Comparison of ENCODE assay signal across 11 cellular contexts in genomic region chr10:100349087-100349486, GRCh38. TPM values are rescaled to one million over a fixed set of nuclear protein-coding genes. Genes with fewer than 3 reads are reported as not detected.
DNase-seq lines count a peak whose midpoint lies in the region; ATAC-seq and TF ChIP-seq lines count a peak whose summit lies in the region.
"Had no signal": no experiment of that assay in that cellular context is flagged by ENCODE, and none has a peak within 500 bp of the region (broad histone marks: within the 10 kb centered on the region; RNA-seq: fewer than 3 reads in every experiment).

No MANE protein-coding gene starts in this region.

- peak overlapping the region; percentile 96 for H3K4me3 Mint-ChIP-seq in Calu3 (ENCODE audit: low read depth, unreplicated experiment)
- H3K4me3 Mint-ChIP-seq in dendritic cell treated with granulocyte-macrophage colony-stimulating factor and Interleukin-4, amounts not matched to agents 40 ng/mL and 50 ng/mL, for 4 days = peak overlapping the region; percentile 80
- peak overlapping the region; percentile 47 for H3K4me3 Mint-ChIP-seq in natural killer cell treated with Interleukin-12 subunit alpha and Interleukin-12 subunit beta and Interleukin-15 and Interleukin-18, amount 100 ng/mL, for 72 hours

- H3K27me3 ChIP-seq in tibial artery = no peaks in the 10 kb centered on the region

- no peak for ATAC-seq in natural killer cell treated with Interleukin-12 subunit alpha and Interleukin-12 subunit beta and Interleukin-15 and Interleukin-18, amount 100 ng/mL, for 72 hours
- ATAC-seq in GM21526 (IDR thresholded peaks at IDR 0.05; ENCODE audit: low FRiP score, unreplicated experiment) (no peak), HG02884 (IDR thresholded peaks at IDR 0.05; ENCODE audit: unreplicated experiment) (no peak)

- CTCF ChIA-PET in Calu3 (lab: Charles Lee) = interaction anchor here (0.6 kb wide), 1 partner anchor 44 kb away, joined by 3 read pairs; no protein-coding TSS in a partner anchor

- TF ChIP-seq CTCF in Calu3 (IDR thresholded peaks at IDR 0.05; ENCODE audit: unreplicated experiment) (no peak), NB4 (IDR thresholded peaks at IDR 0.05; ENCODE audit: low read depth, low read length) (no peak), tibial artery (IDR thresholded peaks at IDR 0.05) (no peak)

- H3K27ac ChIP-seq in tibial artery = no peak overlapping the region
- H3K27ac ChIP-seq: coronary artery had no signal

- H3K4me3 ChIP-seq in NB4 (ENCODE audit: low read depth, low read length) (peak overlapping the region; percentile 94), tibial artery (no peak overlapping the region)

- peaks cover 0 to 14% (median 0%) of the 10 kb centered on the region in 3 donors for H3K36me3 ChIP-seq in tibial artery

- H3K9me3 ChIP-seq in tibial artery = no peaks in the 10 kb centered on the region

- DNase-seq in Calu3 (no peak), NB4 (ENCODE audit: low read depth) (no peak), Ammon's horn (ENCODE audit: low spot score) (no peak), tibial artery (no peak)
- no peak for DNase-seq in natural killer cell treated with Interleukin-12 subunit alpha and Interleukin-12 subunit beta and Interleukin-15 and Interleukin-18, amount 100 ng/mL, for 72 hours (ENCODE audit: low spot score)
- DNase-seq: SW 1271 had no signal

- peaks cover 43% of the 10 kb centered on the region for H3K4me1 Mint-ChIP-seq in Calu3 (ENCODE audit: low read depth, unreplicated experiment)
- H3K4me1 Mint-ChIP-seq in dendritic cell treated with granulocyte-macrophage colony-stimulating factor and Interleukin-4, amounts not matched to agents 40 ng/mL and 50 ng/mL, for 4 days (ENCODE audit: low read depth) = peaks cover 75% of the 10 kb centered on the region
- H3K4me1 Mint-ChIP-seq in natural killer cell treated with Interleukin-12 subunit alpha and Interleukin-12 subunit beta and Interleukin-15 and Interleukin-18, amount 100 ng/mL, for 72 hours (ENCODE audit: low read depth in 2 of 2) = peaks cover 35 to 39% of the 10 kb centered on the region in 2 donors

- no peak for TF ChIP-seq POLR2A in NB4 (IDR thresholded peaks at IDR 0.05; ENCODE audit: extremely low read depth, insufficient read length)

- BruUV-seq in Calu3 (replicated peaks; lab: Mats Ljungman, UMichigan) = no TSS peak

- intact Hi-C loops in Calu3 (cut with micrococcal nuclease; ENCODE audit: unreplicated experiment) = no loop called here
- intact Hi-C loops in dendritic cell treated with granulocyte-macrophage colony-stimulating factor and Interleukin-4, amounts not matched to agents 40 ng/mL and 50 ng/mL, for 4 days (cut with micrococcal nuclease) = no loop called here
- intact Hi-C loops in tibial artery (cut with DNase I; ENCODE audit: low total_unique reads) = no loop called here

- H3K27ac Mint-ChIP-seq in Calu3 (ENCODE audit: unreplicated experiment) = no peak overlapping the region
- H3K27ac Mint-ChIP-seq in dendritic cell treated with granulocyte-macrophage colony-stimulating factor and Interleukin-4, amounts not matched to agents 40 ng/mL and 50 ng/mL, for 4 days = no peak overlapping the region
- peak overlapping the region in 1 of 2 donors; percentile 24 for H3K27ac Mint-ChIP-seq in natural killer cell treated with Interleukin-12 subunit alpha and Interleukin-12 subunit beta and Interleukin-15 and Interleukin-18, amount 100 ng/mL, for 72 hours

- H3K9me3 Mint-ChIP-seq in Calu3 (ENCODE audit: low read depth, unreplicated experiment) = no peaks in the 10 kb centered on the region
- no peaks in the 10 kb centered on the region for H3K9me3 Mint-ChIP-seq in dendritic cell treated with granulocyte-macrophage colony-stimulating factor and Interleukin-4, amounts not matched to agents 40 ng/mL and 50 ng/mL, for 4 days
- no peaks in the 10 kb centered on the region for H3K9me3 Mint-ChIP-seq in natural killer cell treated with Interleukin-12 subunit alpha and Interleukin-12 subunit beta and Interleukin-15 and Interleukin-18, amount 100 ng/mL, for 72 hours

- H3K36me3 Mint-ChIP-seq in Calu3 (ENCODE audit: insufficient read depth, unreplicated experiment) = peaks cover 84% of the 10 kb centered on the region
- peaks cover 72% of the 10 kb centered on the region for H3K36me3 Mint-ChIP-seq in dendritic cell treated with granulocyte-macrophage colony-stimulating factor and Interleukin-4, amounts not matched to agents 40 ng/mL and 50 ng/mL, for 4 days (ENCODE audit: low read depth)
- peaks cover 19% of the 10 kb centered on the region for H3K36me3 Mint-ChIP-seq in natural killer cell treated with Interleukin-12 subunit alpha and Interleukin-12 subunit beta and Interleukin-15 and Interleukin-18, amount 100 ng/mL, for 72 hours

- H3K4me1 ChIP-seq in tibial artery = peaks cover 0 to 20% (median 11%) of the 10 kb centered on the region in 4 donors

- H3K27me3 Mint-ChIP-seq in Calu3 (ENCODE audit: unreplicated experiment) = no peaks in the 10 kb centered on the region
- peaks cover 22% of the 10 kb centered on the region for H3K27me3 Mint-ChIP-seq in dendritic cell treated with granulocyte-macrophage colony-stimulating factor and Interleukin-4, amounts not matched to agents 40 ng/mL and 50 ng/mL, for 4 days
- peaks cover 0 to 6% of the 10 kb centered on the region in 2 donors for H3K27me3 Mint-ChIP-seq in natural killer cell treated with Interleukin-12 subunit alpha and Interleukin-12 subunit beta and Interleukin-15 and Interleukin-18, amount 100 ng/mL, for 72 hours

RNA-seq across cellular contexts. Expression of gene SCD, which starts 2.1 kb away (rescaled TPM):
- 173 and 225 TPM in 2 replicates for total RNA-seq in Calu3 (2022)
- total RNA-seq in natural killer cell treated with Interleukin-12 subunit alpha and Interleukin-12 subunit beta and Interleukin-15 and Interleukin-18, amount 100 ng/mL, for 72 hours = 10 to 100 TPM; 51.4 to 80.1 TPM

RNA-seq across cellular contexts. Expression of gene PKD2L1, which starts 19.1 kb away (rescaled TPM):
- total RNA-seq in Calu3 (2022) = not detected in 2 replicates
- total RNA-seq in natural killer cell treated with Interleukin-12 subunit alpha and Interleukin-12 subunit beta and Interleukin-15 and Interleukin-18, amount 100 ng/mL, for 72 hours = not detected
- total RNA-seq: LHCN-M2 had no signal
